In the genomic region with DNA sequence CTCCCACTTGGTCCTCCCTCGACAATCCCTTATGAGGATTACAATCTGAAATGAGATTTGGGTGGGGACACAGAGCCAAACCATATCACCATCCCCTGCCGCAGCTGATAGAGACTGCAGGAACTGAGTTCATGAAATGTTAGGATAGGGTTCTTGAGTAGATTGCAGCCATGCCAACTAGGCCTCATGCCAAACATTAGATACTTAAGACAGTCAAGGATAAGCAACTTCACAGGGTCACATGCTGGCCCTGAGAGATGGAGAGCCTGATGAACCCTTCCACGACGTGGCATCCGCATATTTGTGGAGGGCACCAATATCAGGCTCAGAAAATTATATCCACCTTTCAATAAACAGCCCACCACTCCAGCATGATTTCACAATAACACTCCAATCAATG, we compare ENCODE assay signal across 32 cellular contexts.
"Had no signal": no experiment of that assay in that cellular context is flagged by ENCODE, and none has a peak within 500 bp of the region (broad histone marks: within the 10 kb centered on the region; RNA-seq: fewer than 3 reads in every experiment).

No MANE protein-coding gene starts in this region.

- H3K27ac Mint-ChIP-seq: activated B cell treated with CpG ODN at 0.5 μM for 24 hours; activated CD8-positive, alpha-beta T cell treated with anti-CD3 and anti-CD28 coated beads for 36 hours; activated naive CD8-positive, alpha-beta T cell; activated T-helper 17 cell treated with anti-CD3 and anti-CD28 coated beads, Interleukin-2, amount 50 U/mL, for 72 hours; dendritic cell treated with granulocyte-macrophage colony-stimulating factor and Interleukin-4, amounts not matched to agents 40 ng/mL and 50 ng/mL, for 4 days; endodermal cell; T-helper 17 cell; T-helper 2 cell treated with Interferon-gamma antibody and Interleukin-4, amounts not matched to agents 5 μg/mL and 100 μg/mL, for 36 hours had no signal

- H3K36me3 Mint-ChIP-seq: activated naive CD8-positive, alpha-beta T cell had no signal

- H3K4me3 Mint-ChIP-seq: activated B cell treated with CpG ODN at 0.5 μM for 24 hours; activated CD8-positive, alpha-beta T cell treated with anti-CD3 and anti-CD28 coated beads for 36 hours; activated naive CD8-positive, alpha-beta T cell; activated T-cell treated with anti-CD3 and anti-CD28 coated beads, Interleukin-2, amount 50 U/mL, for 4 hours; activated T-helper 17 cell treated with anti-CD3 and anti-CD28 coated beads, Interleukin-2, amount 50 U/mL, for 72 hours; central memory CD8-positive, alpha-beta T cell; dendritic cell treated with granulocyte-macrophage colony-stimulating factor and Interleukin-4, amounts not matched to agents 40 ng/mL and 50 ng/mL, for 4 days; endodermal cell; T-helper 17 cell; T-helper 2 cell treated with Interferon-gamma antibody and Interleukin-4, amounts not matched to agents 5 μg/mL and 100 μg/mL, for 36 hours had no signal

- H3K4me1 Mint-ChIP-seq: activated T-helper 17 cell treated with anti-CD3 and anti-CD28 coated beads, Interleukin-2, amount 50 U/mL, for 72 hours; central memory CD8-positive, alpha-beta T cell; endodermal cell; T-helper 17 cell had no signal

- H3K27me3 ChIP-seq: brain microvascular endothelial cell, dorsolateral prefrontal cortex had no signal

- ATAC-seq: activated CD4-positive, CD25-positive, alpha-beta regulatory T cell treated with anti-CD3 and anti-CD28 coated beads, Interleukin-2, amount 50 U/mL, for 24 hours; activated CD8-positive, alpha-beta T cell treated with anti-CD3 and anti-CD28 coated beads for 36 hours; activated T-cell treated with anti-CD3 and anti-CD28 coated beads, Interleukin-2, amount 50 U/mL, for 4 hours; activated T-helper 17 cell treated with anti-CD3 and anti-CD28 coated beads, Interleukin-2, amount 50 U/mL, for 72 hours; esophagus mucosa; T-helper 17 cell had no signal

- H3K27me3 Mint-ChIP-seq: activated B cell treated with CpG ODN at 0.5 μM for 24 hours; activated naive CD8-positive, alpha-beta T cell had no signal

- H3K36me3 ChIP-seq: brain microvascular endothelial cell, WERI-Rb-1 had no signal

- H3K27ac ChIP-seq: brain microvascular endothelial cell, coronary artery, dorsolateral prefrontal cortex, WERI-Rb-1 had no signal

- H3K9me3 Mint-ChIP-seq: activated B cell treated with CpG ODN at 0.5 μM for 24 hours; activated T-cell treated with anti-CD3 and anti-CD28 coated beads, Interleukin-2, amount 50 U/mL, for 4 hours; activated T-helper 17 cell treated with anti-CD3 and anti-CD28 coated beads, Interleukin-2, amount 50 U/mL, for 72 hours; central memory CD8-positive, alpha-beta T cell had no signal

- DNase-seq: activated B cell treated with CpG ODN at 0.5 μM for 24 hours; activated CD4-positive, alpha-beta T cell treated with anti-CD3 and anti-CD28 coated beads for 48 hours; activated CD4-positive, alpha-beta T cell treated with anti-CD3 and anti-CD28 coated beads, Interleukin-2, amount 50 U/mL, for 1 hour; activated CD4-positive, alpha-beta T cell treated with anti-CD3 and anti-CD28 coated beads, Interleukin-2, amount 50 U/mL, for 48 hours; activated CD8-positive, alpha-beta memory T cell treated with anti-CD3 and anti-CD28 coated beads for 24 hours; activated CD8-positive, alpha-beta T cell treated with anti-CD3 and anti-CD28 coated beads for 36 hours; activated effector memory CD4-positive, alpha-beta T cell treated with Interleukin-2 at 50 U/mL for 16 hours; activated gamma-delta T cell treated with Interleukin-2 at 50 U/mL for 16 hours; activated naive CD4-positive, alpha-beta T cell treated with anti-CD3 and anti-CD28 coated beads, Interleukin-2, amount 50 U/mL, for 16 hours; activated naive CD4-positive, alpha-beta T cell treated with Interleukin-2 at 50 U/mL for 16 hours; activated T-cell treated with anti-CD3 and anti-CD28 coated beads, Interleukin-2, amount 50 U/mL, for 4 hours; amniotic stem cell; anterior cingulate cortex; brain microvascular endothelial cell; dorsolateral prefrontal cortex; effector memory CD4-positive, alpha-beta T cell; endodermal cell; foreskin fibroblast; head of caudate nucleus; T-helper 17 cell; T1000; WERI-Rb-1 had no signal

- H3K4me3 ChIP-seq: coronary artery, dorsolateral prefrontal cortex had no signal

- FAIRE-seq: astrocyte, frontal cortex had no signal
